Comparison of ENCODE assay signal across 1 cellular context in the genomic region with DNA sequence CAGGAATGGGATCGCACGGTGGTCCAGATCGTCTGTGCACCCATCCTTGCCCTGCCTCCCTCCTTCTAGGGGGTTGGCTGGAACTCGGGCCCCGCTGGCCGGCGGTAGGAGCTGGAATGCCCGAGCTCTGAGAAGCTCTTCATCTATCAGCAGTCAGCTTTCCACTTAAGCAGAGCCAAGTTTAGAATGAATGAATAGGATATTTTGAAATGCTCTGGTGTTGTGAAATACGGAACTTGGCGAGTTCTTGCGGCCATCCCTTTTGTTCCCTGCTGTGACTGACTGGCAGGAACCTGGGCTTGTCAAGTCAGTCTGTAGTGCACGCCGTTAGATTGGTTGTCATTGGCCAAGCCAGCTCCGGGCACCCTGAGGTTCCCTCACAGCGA.
TF ChIP-seq lines count a peak whose summit lies in the region.

No MANE protein-coding gene starts in this region.

TF ChIP-seq in HepG2, 621 proteins besides CTCF, POLR2A, EP300 and RAD21 (continued from another document and continues in another):
- TF ChIP-seq ZNF580 (CRISPR knock-in tag; IDR thresholded peaks at IDR 0.05; ENCODE audit: borderline replicate concordance, low read depth), result no peak
- TF ChIP-seq SOX5 (CRISPR knock-in tag; IDR thresholded peaks at IDR 0.05; ENCODE audit: borderline replicate concordance), result peak; percentile 47; the same call in 1 of the 2 replicates
- no peak for TF ChIP-seq HDAC6 (IDR thresholded peaks at IDR 0.05; ENCODE audit: low read depth, low read length)
- no peak for TF ChIP-seq ZNF710 (CRISPR knock-in tag; IDR thresholded peaks at IDR 0.05; ENCODE audit: borderline replicate concordance)
- TF ChIP-seq NAIF1 (CRISPR knock-in tag; IDR thresholded peaks at IDR 0.05; ENCODE audit: borderline replicate concordance), result no peak
- no peak for TF ChIP-seq REPIN1 (CRISPR knock-in tag; IDR thresholded peaks at IDR 0.05; ENCODE audit: borderline replicate concordance, low read depth)
- no peak for TF ChIP-seq ZNF224 (CRISPR knock-in tag; IDR thresholded peaks at IDR 0.05)
- no peak; the same call in 1 of the 2 replicates for TF ChIP-seq ZNF331 (CRISPR knock-in tag; IDR thresholded peaks at IDR 0.05)
- no peak for TF ChIP-seq ZNF432 (CRISPR knock-in tag; IDR thresholded peaks at IDR 0.05; ENCODE audit: borderline replicate concordance)
- TF ChIP-seq ZNF34 (CRISPR knock-in tag; IDR thresholded peaks at IDR 0.05; ENCODE audit: borderline replicate concordance), result no peak
- no peak for TF ChIP-seq KDM3A (CRISPR knock-in tag; IDR thresholded peaks at IDR 0.05; ENCODE audit: low read depth)
- TF ChIP-seq POLR2G (IDR thresholded peaks at IDR 0.05; ENCODE audit: low read depth, low read length), result no peak
- TF ChIP-seq GTF3A (CRISPR knock-in tag; conservative IDR thresholded peaks at IDR 0.05), result no peak
- no peak for TF ChIP-seq CENPX (CRISPR knock-in tag; IDR thresholded peaks at IDR 0.05)
- no peak for TF ChIP-seq MBD4 (IDR thresholded peaks at IDR 0.05; ENCODE audit: borderline replicate concordance, low read length)
- no peak for TF ChIP-seq ZNF572 (CRISPR knock-in tag; IDR thresholded peaks at IDR 0.05)
- peak; percentile 21; the same call in 1 of the 2 replicates for TF ChIP-seq BCL6 (CRISPR knock-in tag; IDR thresholded peaks at IDR 0.05)
- TF ChIP-seq ZNF784 (CRISPR knock-in tag; IDR thresholded peaks at IDR 0.05; ENCODE audit: borderline replicate concordance), result no peak
- no peak for TF ChIP-seq ZSCAN12 (CRISPR knock-in tag; IDR thresholded peaks at IDR 0.05)
- no peak for TF ChIP-seq PAWR (CRISPR knock-in tag; IDR thresholded peaks at IDR 0.05; ENCODE audit: borderline replicate concordance)
- peak; percentile 78 for TF ChIP-seq SAP130 (CRISPR knock-in tag; IDR thresholded peaks at IDR 0.05; ENCODE audit: low read depth)
- TF ChIP-seq ZNF292 (CRISPR knock-in tag; IDR thresholded peaks at IDR 0.05; ENCODE audit: borderline replicate concordance, low read depth), result no peak
- TF ChIP-seq SNRNP70 (IDR thresholded peaks at IDR 0.05; ENCODE audit: low read depth, low read length), result no peak
- TF ChIP-seq ZNF20 (CRISPR knock-in tag; IDR thresholded peaks at IDR 0.05), result no peak
- TF ChIP-seq MAZ (IDR thresholded peaks at IDR 0.05; ENCODE audit: borderline replicate concordance, low read depth, low read length), result no peak
- TF ChIP-seq MAZ (CRISPR knock-in tag; IDR thresholded peaks at IDR 0.05; ENCODE audit: low read depth), result no peak
- no peak for TF ChIP-seq ZFP90 (CRISPR knock-in tag; IDR thresholded peaks at IDR 0.05; ENCODE audit: borderline replicate concordance)
- TF ChIP-seq FOXA3 (CRISPR knock-in tag; IDR thresholded peaks at IDR 0.05), result peak; percentile 40
- TF ChIP-seq, protein P1, sequence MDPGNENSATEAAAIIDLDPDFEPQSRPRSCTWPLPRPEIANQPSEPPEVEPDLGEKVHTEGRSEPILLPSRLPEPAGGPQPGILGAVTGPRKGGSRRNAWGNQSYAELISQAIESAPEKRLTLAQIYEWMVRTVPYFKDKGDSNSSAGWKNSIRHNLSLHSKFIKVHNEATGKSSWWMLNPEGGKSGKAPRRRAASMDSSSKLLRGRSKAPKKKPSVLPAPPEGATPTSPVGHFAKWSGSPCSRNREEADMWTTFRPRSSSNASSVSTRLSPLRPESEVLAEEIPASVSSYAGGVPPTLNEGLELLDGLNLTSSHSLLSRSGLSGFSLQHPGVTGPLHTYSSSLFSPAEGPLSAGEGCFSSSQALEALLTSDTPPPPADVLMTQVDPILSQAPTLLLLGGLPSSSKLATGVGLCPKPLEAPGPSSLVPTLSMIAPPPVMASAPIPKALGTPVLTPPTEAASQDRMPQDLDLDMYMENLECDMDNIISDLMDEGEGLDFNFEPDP (CRISPR knock-in tag; conservative IDR thresholded peaks at IDR 0.05), result no peak
- 0 out of 2 replicates have a peak, but pooled peaks have one; percentile 41 for TF ChIP-seq KDM2A (CRISPR knock-in tag; IDR thresholded peaks at IDR 0.05; ENCODE audit: borderline replicate concordance, low read depth)
- TF ChIP-seq, protein P2, sequence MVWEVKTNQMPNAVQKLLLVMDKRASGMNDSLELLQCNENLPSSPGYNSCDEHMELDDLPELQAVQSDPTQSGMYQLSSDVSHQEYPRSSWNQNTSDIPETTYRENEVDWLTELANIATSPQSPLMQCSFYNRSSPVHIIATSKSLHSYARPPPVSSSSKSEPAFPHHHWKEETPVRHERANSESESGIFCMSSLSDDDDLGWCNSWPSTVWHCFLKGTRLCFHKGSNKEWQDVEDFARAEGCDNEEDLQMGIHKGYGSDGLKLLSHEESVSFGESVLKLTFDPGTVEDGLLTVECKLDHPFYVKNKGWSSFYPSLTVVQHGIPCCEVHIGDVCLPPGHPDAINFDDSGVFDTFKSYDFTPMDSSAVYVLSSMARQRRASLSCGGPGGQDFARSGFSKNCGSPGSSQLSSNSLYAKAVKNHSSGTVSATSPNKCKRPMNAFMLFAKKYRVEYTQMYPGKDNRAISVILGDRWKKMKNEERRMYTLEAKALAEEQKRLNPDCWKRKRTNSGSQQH (CRISPR knock-in tag; IDR thresholded peaks at IDR 0.05; ENCODE audit: low read depth), result peak; percentile 93
- 0 out of 2 replicates have a peak, but pooled peaks have one; percentile 36 for TF ChIP-seq ZNF605 (CRISPR knock-in tag; IDR thresholded peaks at IDR 0.05)
- TF ChIP-seq ZNF543 (CRISPR knock-in tag; IDR thresholded peaks at IDR 0.05), result no peak
- TF ChIP-seq CREM (IDR thresholded peaks at IDR 0.05), result no peak
- no peak for TF ChIP-seq CREM (CRISPR knock-in tag; IDR thresholded peaks at IDR 0.05)
- TF ChIP-seq RXRA (CRISPR knock-in tag; IDR thresholded peaks at IDR 0.05), result peak; percentile 15; the same call in 1 of the 2 replicates
- no peak for TF ChIP-seq SNAPC2 (CRISPR knock-in tag; IDR thresholded peaks at IDR 0.05)
- no peak for TF ChIP-seq ZNF781 (CRISPR knock-in tag; IDR thresholded peaks at IDR 0.05; ENCODE audit: borderline replicate concordance, not compliant biosample characterization)
- TF ChIP-seq, protein P3, sequence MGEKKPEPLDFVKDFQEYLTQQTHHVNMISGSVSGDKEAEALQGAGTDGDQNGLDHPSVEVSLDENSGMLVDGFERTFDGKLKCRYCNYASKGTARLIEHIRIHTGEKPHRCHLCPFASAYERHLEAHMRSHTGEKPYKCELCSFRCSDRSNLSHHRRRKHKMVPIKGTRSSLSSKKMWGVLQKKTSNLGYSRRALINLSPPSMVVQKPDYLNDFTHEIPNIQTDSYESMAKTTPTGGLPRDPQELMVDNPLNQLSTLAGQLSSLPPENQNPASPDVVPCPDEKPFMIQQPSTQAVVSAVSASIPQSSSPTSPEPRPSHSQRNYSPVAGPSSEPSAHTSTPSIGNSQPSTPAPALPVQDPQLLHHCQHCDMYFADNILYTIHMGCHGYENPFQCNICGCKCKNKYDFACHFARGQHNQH (CRISPR knock-in tag; IDR thresholded peaks at IDR 0.05), result no peak
- TF ChIP-seq ZNF234 (CRISPR knock-in tag; conservative IDR thresholded peaks at IDR 0.05), result no peak
- no peak for TF ChIP-seq ZNF232 (CRISPR knock-in tag; IDR thresholded peaks at IDR 0.05; ENCODE audit: borderline replicate concordance)
- 0 out of 2 replicates have a peak, but pooled peaks have one; percentile 36 for TF ChIP-seq THAP11 (CRISPR knock-in tag; IDR thresholded peaks at IDR 0.05)
- TF ChIP-seq AHR (CRISPR knock-in tag; IDR thresholded peaks at IDR 0.05), result no peak
- no peak for TF ChIP-seq RORA (CRISPR knock-in tag; IDR thresholded peaks at IDR 0.05)
- TF ChIP-seq THAP8 (CRISPR knock-in tag; IDR thresholded peaks at IDR 0.05; ENCODE audit: borderline replicate concordance), result no peak
- TF ChIP-seq, protein P4, sequence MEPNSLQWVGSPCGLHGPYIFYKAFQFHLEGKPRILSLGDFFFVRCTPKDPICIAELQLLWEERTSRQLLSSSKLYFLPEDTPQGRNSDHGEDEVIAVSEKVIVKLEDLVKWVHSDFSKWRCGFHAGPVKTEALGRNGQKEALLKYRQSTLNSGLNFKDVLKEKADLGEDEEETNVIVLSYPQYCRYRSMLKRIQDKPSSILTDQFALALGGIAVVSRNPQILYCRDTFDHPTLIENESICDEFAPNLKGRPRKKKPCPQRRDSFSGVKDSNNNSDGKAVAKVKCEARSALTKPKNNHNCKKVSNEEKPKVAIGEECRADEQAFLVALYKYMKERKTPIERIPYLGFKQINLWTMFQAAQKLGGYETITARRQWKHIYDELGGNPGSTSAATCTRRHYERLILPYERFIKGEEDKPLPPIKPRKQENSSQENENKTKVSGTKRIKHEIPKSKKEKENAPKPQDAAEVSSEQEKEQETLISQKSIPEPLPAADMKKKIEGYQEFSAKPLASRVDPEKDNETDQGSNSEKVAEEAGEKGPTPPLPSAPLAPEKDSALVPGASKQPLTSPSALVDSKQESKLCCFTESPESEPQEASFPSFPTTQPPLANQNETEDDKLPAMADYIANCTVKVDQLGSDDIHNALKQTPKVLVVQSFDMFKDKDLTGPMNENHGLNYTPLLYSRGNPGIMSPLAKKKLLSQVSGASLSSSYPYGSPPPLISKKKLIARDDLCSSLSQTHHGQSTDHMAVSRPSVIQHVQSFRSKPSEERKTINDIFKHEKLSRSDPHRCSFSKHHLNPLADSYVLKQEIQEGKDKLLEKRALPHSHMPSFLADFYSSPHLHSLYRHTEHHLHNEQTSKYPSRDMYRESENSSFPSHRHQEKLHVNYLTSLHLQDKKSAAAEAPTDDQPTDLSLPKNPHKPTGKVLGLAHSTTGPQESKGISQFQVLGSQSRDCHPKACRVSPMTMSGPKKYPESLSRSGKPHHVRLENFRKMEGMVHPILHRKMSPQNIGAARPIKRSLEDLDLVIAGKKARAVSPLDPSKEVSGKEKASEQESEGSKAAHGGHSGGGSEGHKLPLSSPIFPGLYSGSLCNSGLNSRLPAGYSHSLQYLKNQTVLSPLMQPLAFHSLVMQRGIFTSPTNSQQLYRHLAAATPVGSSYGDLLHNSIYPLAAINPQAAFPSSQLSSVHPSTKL (CRISPR knock-in tag; IDR thresholded peaks at IDR 0.05), result peak; percentile 42; the same call in 1 of the 2 replicates
- peak; percentile 49; the same call in 1 of the 2 replicates for TF ChIP-seq MIER3 (CRISPR knock-in tag; IDR thresholded peaks at IDR 0.05; ENCODE audit: borderline replicate concordance)
- no peak for TF ChIP-seq GFI1 (CRISPR knock-in tag; IDR thresholded peaks at IDR 0.05; ENCODE audit: borderline replicate concordance)
- no peak for TF ChIP-seq FOXP4 (CRISPR knock-in tag; IDR thresholded peaks at IDR 0.05)
- TF ChIP-seq NR2C2 (CRISPR knock-in tag; IDR thresholded peaks at IDR 0.05; ENCODE audit: borderline replicate concordance), result no peak
- TF ChIP-seq XRCC5 (optimal IDR thresholded peaks at IDR 0.05; ENCODE audit: low read length), result peak; percentile 20
- no peak for TF ChIP-seq DR1 (CRISPR knock-in tag; IDR thresholded peaks at IDR 0.05)
- TF ChIP-seq NFRKB (IDR thresholded peaks at IDR 0.05), result no peak
- TF ChIP-seq ZNF570 (CRISPR knock-in tag; IDR thresholded peaks at IDR 0.05; ENCODE audit: borderline replicate concordance), result no peak
- TF ChIP-seq HDAC2 (CRISPR knock-in tag; IDR thresholded peaks at IDR 0.05), result no peak
- TF ChIP-seq NPAS2 (CRISPR knock-in tag; IDR thresholded peaks at IDR 0.05; ENCODE audit: borderline replicate concordance), result no peak
- TF ChIP-seq ARNT2 (CRISPR knock-in tag; IDR thresholded peaks at IDR 0.05; ENCODE audit: low read depth), result no peak
- TF ChIP-seq PHF5A (CRISPR knock-in tag; IDR thresholded peaks at IDR 0.05; ENCODE audit: low read depth, unreplicated experiment), result no peak
- TF ChIP-seq PAF1 (CRISPR knock-in tag; IDR thresholded peaks at IDR 0.05), result no peak
- no peak for TF ChIP-seq ZC3H13 (CRISPR knock-in tag; IDR thresholded peaks at IDR 0.05)
- no peak for TF ChIP-seq ZNF101 (CRISPR knock-in tag; IDR thresholded peaks at IDR 0.05; ENCODE audit: borderline replicate concordance, low read depth)
- no peak for TF ChIP-seq DMAP1 (CRISPR knock-in tag; IDR thresholded peaks at IDR 0.05)
- TF ChIP-seq THYN1 (CRISPR knock-in tag; IDR thresholded peaks at IDR 0.05; ENCODE audit: borderline replicate concordance, low read depth), result no peak
